8 cellular contexts compared by ENCODE assay signal in the genomic region with DNA sequence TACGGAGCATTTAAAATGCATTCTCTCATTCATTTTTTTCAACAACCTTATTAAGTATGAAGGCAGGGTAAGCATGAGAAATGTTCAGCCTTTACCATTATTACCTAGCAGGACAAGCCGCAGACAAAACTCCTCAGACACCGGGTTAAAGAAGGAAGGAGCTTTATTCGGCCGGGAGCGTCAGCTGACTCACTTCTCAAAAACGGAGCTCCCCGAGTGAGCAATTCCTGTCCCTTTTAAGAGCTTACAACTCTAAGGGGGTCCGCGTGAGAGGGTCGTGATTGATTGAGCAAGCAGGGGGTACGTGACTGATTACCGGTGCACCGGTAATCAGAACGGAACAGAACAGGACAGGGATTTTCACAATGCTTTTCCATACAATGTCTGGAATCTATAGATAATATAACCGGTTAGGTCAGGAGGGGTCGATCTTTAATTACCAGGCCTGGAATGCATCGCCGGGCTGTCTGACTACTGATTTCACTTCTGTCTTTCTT. TPM values are rescaled to one million over a fixed set of nuclear protein-coding genes. Genes with fewer than 3 reads are reported as not detected.
DNase-seq lines count a peak whose midpoint lies in the region; ATAC-seq and TF ChIP-seq lines count a peak whose summit lies in the region.
"Not testable (repeated sequence)": the region's sequence is repeated elsewhere in the genome, so short reads cannot be mapped to it uniquely, and the experiment has no call there.

No MANE protein-coding gene starts in this region.

- H3K36me3 Mint-ChIP-seq in CD4-positive, alpha-beta memory T cell, result peaks cover 4 to 30% of the 10 kb centered on the region in 2 donors
- not testable (repeated sequence) for H3K36me3 Mint-ChIP-seq in mesothelial cell of epicardium; stimulated activated naive B cell treated with anti-CD40 and anti-IgM and Interleukin-4, amounts not matched to agents 10 μg/mL and 1 μg/mL and 100 μg/mL, for 72 hours

- intact Hi-C loops in CD4-positive, alpha-beta memory T cell (cut with micrococcal nuclease), result loop anchor here (1.0 to 5.0 kb wide), 3 partner anchors 55 to 323 kb away; partner anchors contain the start of genes GGT7, NCOA6 and TRPC4AP

- not testable (repeated sequence) for H3K9me3 Mint-ChIP-seq in CD4-positive, alpha-beta memory T cell; mesothelial cell of epicardium; stimulated activated naive B cell treated with anti-CD40 and anti-IgM and Interleukin-4, amounts not matched to agents 10 μg/mL and 1 μg/mL and 100 μg/mL, for 72 hours

- peak; percentile 29 for ATAC-seq in GM21390 (IDR thresholded peaks at IDR 0.05; ENCODE audit: unreplicated experiment)
- ATAC-seq in HG03469 (IDR thresholded peaks at IDR 0.05; ENCODE audit: unreplicated experiment), result peak; percentile 8
- ATAC-seq in esophagus mucosa, result peak; percentile 7
- peak; percentile 17 to 38 for ATAC-seq in stimulated activated naive B cell treated with anti-CD40 and anti-IgM and Interleukin-4, amounts not matched to agents 10 μg/mL and 1 μg/mL and 100 μg/mL, for 72 hours (replicated peaks)

- not testable (repeated sequence) for DNase-seq in CD4-positive, alpha-beta memory T cell
- DNase-seq in RPMI8226 (peak; percentile 50), mesothelial cell of epicardium (ENCODE audit: low spot score in 2 of 2, unreplicated experiment in 2 of 2) (peak in 1 of 2 experiments; percentile 45)
- DNase-seq in activated naive CD4-positive, alpha-beta T cell treated with Interleukin-2 at 50 U/mL for 16 hours, result peak; percentile 18
- peak; percentile 6 for DNase-seq in stimulated activated naive B cell treated with anti-CD40 and anti-IgM and Interleukin-4, amounts not matched to agents 10 μg/mL and 1 μg/mL and 100 μg/mL, for 72 hours

- POLR2A ChIA-PET in CD4-positive, alpha-beta memory T cell (lab: Charles Lee; ENCODE audit: partially characterized antibody), result interaction anchor here (1.0 to 4.0 kb wide), 15 partner anchors 9 to 655 kb away, joined by 3 to 33 read pairs (median 5); partner anchors contain the start of genes EIF6, MMP24OS and TRPC4AP

- peaks cover 29% of the 10 kb centered on the region for H3K4me1 ChIP-seq in CD4-positive, alpha-beta memory T cell (ENCODE audit: insufficient read depth, low read length)

- not testable (repeated sequence) for H3K36me3 ChIP-seq in CD4-positive, alpha-beta memory T cell (ENCODE audit: insufficient read depth, low read length)

- peak overlapping the region; percentile 91 to 99 (median 98) for H3K4me3 Mint-ChIP-seq in CD4-positive, alpha-beta memory T cell
- peak overlapping the region; percentile 93 for H3K4me3 Mint-ChIP-seq in mesothelial cell of epicardium
- H3K4me3 Mint-ChIP-seq in stimulated activated naive B cell treated with anti-CD40 and anti-IgM and Interleukin-4, amounts not matched to agents 10 μg/mL and 1 μg/mL and 100 μg/mL, for 72 hours, result peak overlapping the region; percentile 88 to 93

- TF ChIP-seq CTCF in mesothelial cell of epicardium (IDR thresholded peaks at IDR 0.05; ENCODE audit: unreplicated experiment), result not testable (repeated sequence)

- H3K4me3 ChIP-seq in CD4-positive, alpha-beta memory T cell (ENCODE audit: low read length in 2 of 2), result peak overlapping the region; percentile 70

- not testable (repeated sequence) for H3K27me3 ChIP-seq in CD4-positive, alpha-beta memory T cell (ENCODE audit: insufficient read depth, low read length)

- H3K4me1 Mint-ChIP-seq in CD4-positive, alpha-beta memory T cell, result peaks cover 25 to 46% (median 33%) of the 10 kb centered on the region in 4 donors
- H3K4me1 Mint-ChIP-seq in mesothelial cell of epicardium, result peaks cover 25% of the 10 kb centered on the region
- H3K4me1 Mint-ChIP-seq in stimulated activated naive B cell treated with anti-CD40 and anti-IgM and Interleukin-4, amounts not matched to agents 10 μg/mL and 1 μg/mL and 100 μg/mL, for 72 hours, result peaks cover 26 to 44% of the 10 kb centered on the region in 2 donors

- peak overlapping the region; percentile 70 for H3K27ac ChIP-seq in CD4-positive, alpha-beta memory T cell (ENCODE audit: low read depth, low read length)

- H3K27me3 Mint-ChIP-seq in CD4-positive, alpha-beta memory T cell; mesothelial cell of epicardium (ENCODE audit: low read depth); stimulated activated naive B cell treated with anti-CD40 and anti-IgM and Interleukin-4, amounts not matched to agents 10 μg/mL and 1 μg/mL and 100 μg/mL, for 72 hours: not testable (repeated sequence)

- CTCF ChIA-PET in CD4-positive, alpha-beta memory T cell (lab: Charles Lee; ENCODE audit: partially characterized antibody), result interaction anchor here (1.1 to 4.5 kb wide), 6 partner anchors 14 to 121 kb away, joined by 3 to 57 read pairs (median 10); no protein-coding TSS in a partner anchor

- H3K27ac Mint-ChIP-seq in CD4-positive, alpha-beta memory T cell, result peak overlapping the region; percentile 85 to 98 (median 96)
- H3K27ac Mint-ChIP-seq in mesothelial cell of epicardium, result peak overlapping the region; percentile 97
- H3K27ac Mint-ChIP-seq in stimulated activated naive B cell treated with anti-CD40 and anti-IgM and Interleukin-4, amounts not matched to agents 10 μg/mL and 1 μg/mL and 100 μg/mL, for 72 hours, result peak overlapping the region; percentile 92

- H3K9me3 ChIP-seq in CD4-positive, alpha-beta memory T cell (ENCODE audit: control insufficient read depth in 1 of 2, low read length in 2 of 2), result not testable (repeated sequence)

RNA-seq across cellular contexts. Expression of gene EDEM2, which starts 0.5 kb away (rescaled TPM):
- total RNA-seq in CD4-positive, alpha-beta memory T cell, result 10 to 100 TPM; 27.2 to 27.6 TPM
- 10 to 100 TPM; 52.1 to 62.1 TPM for polyA plus RNA-seq in CD4-positive, alpha-beta memory T cell
- total RNA-seq in esophagus mucosa (13.7 TPM), mesothelial cell of epicardium (15.1 to 17.3 TPM (median 16.5 TPM) in 3 replicates)

RNA-seq across cellular contexts. Expression of gene PROCR, which starts 24.2 kb away (rescaled TPM):
- under 1 TPM; 0.42 to 0.61 TPM for total RNA-seq in CD4-positive, alpha-beta memory T cell
- 1 to 10 TPM; 1.9 to 3.6 TPM for polyA plus RNA-seq in CD4-positive, alpha-beta memory T cell
- total RNA-seq in esophagus mucosa (8.1 TPM), mesothelial cell of epicardium (4.0 to 4.7 TPM (median 4.4 TPM) in 3 replicates)

RNA-seq across cellular contexts. Expression of gene TRPC4AP, which starts 55.0 kb away (rescaled TPM):
- 10 to 100 TPM; 61.2 to 63.0 TPM for total RNA-seq in CD4-positive, alpha-beta memory T cell
- polyA plus RNA-seq in CD4-positive, alpha-beta memory T cell, result 10 to 100 TPM; 64.5 to 81.6 TPM
- 29.8 TPM for total RNA-seq in esophagus mucosa
- 93.8 to 96.2 TPM (median 95.6 TPM) in 3 replicates for total RNA-seq in mesothelial cell of epicardium
